Comparison of ENCODE assay signal across 25 cellular contexts in the genomic region with DNA sequence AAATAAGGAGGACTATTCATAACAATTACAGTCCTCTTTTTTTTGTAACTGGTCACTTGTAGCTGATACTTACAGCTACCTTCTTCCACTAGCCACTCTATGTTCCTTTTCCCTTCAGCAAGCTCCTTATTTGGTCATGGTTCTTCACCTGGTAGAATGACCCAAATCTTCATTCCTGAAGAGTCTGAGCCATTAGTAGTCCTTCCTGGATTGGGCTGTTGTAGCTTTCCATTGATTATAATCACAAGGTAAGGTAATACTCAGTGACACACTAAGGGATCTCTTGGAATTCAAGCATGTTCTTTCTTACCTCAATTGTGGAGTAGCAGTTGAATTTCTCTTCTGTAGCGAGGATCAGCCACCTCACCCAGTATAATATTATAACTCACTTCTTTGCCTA. TPM values are rescaled to one million over a fixed set of nuclear protein-coding genes. Genes with fewer than 3 reads are reported as not detected.
DNase-seq lines count a peak whose midpoint lies in the region; ATAC-seq, FAIRE-seq and TF ChIP-seq lines count a peak whose summit lies in the region.
"Had no signal": no experiment of that assay in that cellular context is flagged by ENCODE, and none has a peak within 500 bp of the region (broad histone marks: within the 10 kb centered on the region; RNA-seq: fewer than 3 reads in every experiment).

No MANE protein-coding gene starts in this region.

- H3K27me3 Mint-ChIP-seq in Calu3 (ENCODE audit: unreplicated experiment), result no peaks in the 10 kb centered on the region

- H3K36me3 ChIP-seq in RWPE2 (ENCODE audit: low read depth), result no peaks in the 10 kb centered on the region
- no peaks in the 10 kb centered on the region for H3K36me3 ChIP-seq in kidney (ENCODE audit: control insufficient read depth in 1 of 2, insufficient read depth in 2 of 2, low read length in 2 of 2)
- H3K36me3 ChIP-seq: BE2C had no signal

- H3K9ac ChIP-seq in kidney (ENCODE audit: low read length in 2 of 2), result no peak overlapping the region
- H3K9ac ChIP-seq: GM23248 had no signal

- CTCF ChIA-PET in Calu3 (lab: Charles Lee), result interaction anchor here (0.6 to 1.4 kb wide), 3 partner anchors 24 to 60 kb away, joined by 3 to 8 read pairs (median 3); no protein-coding TSS in a partner anchor

- H3K4me1 Mint-ChIP-seq in Calu3 (ENCODE audit: low read depth, unreplicated experiment), result peaks cover 14% of the 10 kb centered on the region
- H3K4me1 Mint-ChIP-seq: CD14-positive monocyte had no signal

- H3K27ac ChIP-seq in RWPE2 (ENCODE audit: poor library complexity, severe bottlenecking), result peak overlapping the region; percentile 9
- no peak overlapping the region for H3K27ac ChIP-seq in kidney (ENCODE audit: low read depth in 2 of 2, low read length in 2 of 2)
- H3K27ac ChIP-seq: GM23248, HL-60 had no signal

- BruUV-seq in Calu3 (replicated peaks; lab: Mats Ljungman, UMichigan), result no TSS peak

- FAIRE-seq in kidney (lab: Jason Lieb, UNC), result no peak

- H3K27ac Mint-ChIP-seq in Calu3 (ENCODE audit: unreplicated experiment), result peak overlapping the region; percentile 26
- H3K27ac Mint-ChIP-seq: CD14-positive monocyte, H9, HFFc6 had no signal

- H3K4me1 ChIP-seq in RWPE2 (ENCODE audit: insufficient read depth, poor library complexity, severe bottlenecking) (peaks cover 13% of the 10 kb centered on the region), kidney (ENCODE audit: control insufficient read depth in 1 of 2, insufficient read depth in 1 of 2, low read depth in 1 of 2, low read length in 2 of 2) (peaks cover 0 to 3% of the 10 kb centered on the region in 2 donors)

- TF ChIP-seq CTCF in Calu3 (IDR thresholded peaks at IDR 0.05; ENCODE audit: unreplicated experiment), result no peak
- TF ChIP-seq CTCF in RWPE2 (IDR thresholded peaks at IDR 0.05; ENCODE audit: poor library complexity, severe bottlenecking), result no peak
- TF ChIP-seq CTCF in epithelial cell of esophagus (IDR thresholded peaks at IDR 0.05; ENCODE audit: insufficient read depth, low read depth, low read length, missing control alignments), result no peak
- no peak for TF ChIP-seq CTCF in omental fat pad (IDR thresholded peaks at IDR 0.05)
- no peak for TF ChIP-seq CTCF in kidney (IDR thresholded peaks at IDR 0.05; ENCODE audit: borderline replicate concordance, extremely low read depth, insufficient read depth)

- H3K9me3 ChIP-seq in RWPE2 (ENCODE audit: severe bottlenecking) (no peaks in the 10 kb centered on the region), kidney (ENCODE audit: control insufficient read depth in 1 of 2, low read length in 2 of 2) (no peaks in the 10 kb centered on the region)
- H3K9me3 ChIP-seq: BE2C had no signal

- no peaks in the 10 kb centered on the region for H3K36me3 Mint-ChIP-seq in Calu3 (ENCODE audit: insufficient read depth, unreplicated experiment)
- H3K36me3 Mint-ChIP-seq: CD14-positive monocyte had no signal

- H3K4me3 ChIP-seq in RWPE2 (ENCODE audit: severe bottlenecking) (no peak overlapping the region), epithelial cell of esophagus (ENCODE audit: low read length) (no peak overlapping the region), kidney (ENCODE audit: low read length in 2 of 2) (no peak overlapping the region)
- H3K4me3 ChIP-seq: GM23248 had no signal

- ATAC-seq in RWPE2 (ENCODE audit: low read depth), result peak; percentile 79
- no peak for ATAC-seq in omental fat pad (ENCODE audit: low FRiP score)
- no peak for ATAC-seq in HG03342 (IDR thresholded peaks at IDR 0.05; ENCODE audit: unreplicated experiment)

- intact Hi-C loops in Calu3 (cut with micrococcal nuclease; ENCODE audit: unreplicated experiment) (no loop called here), kidney (cut with DNase I) (no loop called here)

- H3K9me3 Mint-ChIP-seq in Calu3 (ENCODE audit: low read depth, unreplicated experiment), result peaks cover 2% of the 10 kb centered on the region
- H3K9me3 Mint-ChIP-seq: H9 had no signal

- no peak for DNase-seq in Calu3
- no peak for DNase-seq in RWPE2 (ENCODE audit: low spot score)
- peak; percentile 57 for DNase-seq in epithelial cell of esophagus (ENCODE audit: low read depth)
- peak; percentile 92 for DNase-seq in kidney tubule cell (ENCODE audit: low spot score)
- DNase-seq in NCI-H2029 treated with DMSO at 0.1 percent for 48 hours (lab: John Stamatoyannopoulos, UW), result no peak
- no peak for DNase-seq in omental fat pad (ENCODE audit: low spot score)
- DNase-seq in kidney, result no peak
- DNase-seq: 8988T; ACHN; BE2C; H9; KBM-7; MM.1S; NCI-H2029; NCI-H446 treated with DMSO at 0.1 percent for 48 hours; NCI-H526; NCI-H82; NK-92 treated with Interleukin-12 subunit alpha and Interleukin-12 subunit beta, amount 100 ng/mL, for 24 hours; RPMI8226; SHP77 had no signal

- H3K4me3 Mint-ChIP-seq in Calu3 (ENCODE audit: low read depth, unreplicated experiment), result no peak overlapping the region
- H3K4me3 Mint-ChIP-seq: CD14-positive monocyte, H9, HFFc6 had no signal

- no peaks in the 10 kb centered on the region for H3K27me3 ChIP-seq in RWPE2 (ENCODE audit: insufficient read depth, poor library complexity, severe bottlenecking)
- H3K27me3 ChIP-seq: BE2C had no signal

RNA-seq across cellular contexts. Expression of a gene that starts 25.5 kb away (rescaled TPM):
- 91.9 and 101 TPM in 2 replicates for total RNA-seq in Calu3 (2022)
- 1 to 10 TPM; 1.1 to 6.8 (median 1.8) TPM for total RNA-seq in omental fat pad
- total RNA-seq in kidney, result 44.5 TPM
- 4.9 TPM for polyA plus RNA-seq in kidney (ENCODE audit: insufficient read depth, low read depth, low replicate concordance)
- polyA plus RNA-seq: CD14-positive monocyte had no signal

Comparison
In these comparisons a context has a peak if more than half of its experiments do, and no peak if none do; other contexts are left out.
1. DNase-seq: peak in epithelial cell of esophagus (single experiment) and kidney tubule cell (single experiment); none in Calu3 (single experiment), RWPE2 (single experiment), NCI-H2029 treated with DMSO at 0.1 percent for 48 hours (single experiment), omental fat pad (single experiment) and kidney (single experiment).